ENCODE assay signal across 8 cellular contexts in the genomic region with DNA sequence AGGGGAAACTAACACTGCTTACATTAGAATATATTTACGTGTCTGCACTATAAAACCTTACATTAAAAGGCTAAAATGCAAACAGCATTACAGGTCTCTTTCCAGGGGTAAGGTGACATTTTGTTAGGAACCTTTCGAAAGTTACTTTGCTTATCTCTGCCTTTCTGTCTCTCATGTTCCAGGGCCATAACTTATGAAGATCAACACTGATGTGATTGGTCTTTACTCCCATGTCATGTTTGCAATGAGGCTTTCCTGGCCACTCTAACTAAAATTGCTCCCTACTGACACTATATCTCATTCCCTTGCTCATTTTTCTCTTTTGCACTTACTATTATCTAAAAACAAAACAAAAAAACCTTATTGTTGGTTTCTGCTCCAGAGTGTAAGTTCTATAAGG.
"Had no signal": no experiment of that assay in that cellular context is flagged by ENCODE, and none has a peak within 500 bp of the region (broad histone marks: within the 10 kb centered on the region; RNA-seq: fewer than 3 reads in every experiment).

No MANE protein-coding gene starts in this region.

- ATAC-seq: GM12878 had no signal

- H3K4me3 ChIP-seq: GM12878 had no signal

- DNase-seq: GDM1, GF-D8 had no signal

- FAIRE-seq: G401.6, GM12878, GM12891, GM12892, GM18507, GM19239 had no signal
